In the genomic region with DNA sequence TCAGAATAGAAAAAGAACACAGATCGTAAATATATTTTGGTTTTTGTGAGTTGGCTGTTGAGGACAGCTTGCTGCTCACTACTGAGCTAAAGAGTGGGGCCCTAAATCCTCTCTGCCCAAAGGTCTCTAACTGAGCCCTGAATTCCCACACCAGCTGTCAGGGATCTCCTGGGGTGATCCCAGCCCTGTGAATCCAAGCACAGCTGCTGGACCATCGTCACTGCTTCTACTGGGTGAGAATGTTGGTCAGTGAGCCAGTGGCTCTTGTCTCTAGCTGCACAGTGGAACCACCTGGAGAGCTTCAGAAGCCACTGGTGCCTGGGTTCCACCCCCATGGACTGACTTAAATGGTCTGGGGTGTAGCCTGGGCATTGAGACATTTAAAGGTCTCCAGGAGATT, we compare ENCODE assay signal across 27 cellular contexts. TPM values are rescaled to one million over a fixed set of nuclear protein-coding genes. Genes with fewer than 3 reads are reported as not detected.
A peak's percentile ranks its signal among the peaks of the same experiment; 100 is the strongest.
DNase-seq lines count a peak whose midpoint lies in the region; ATAC-seq, FAIRE-seq and TF ChIP-seq lines count a peak whose summit lies in the region.
"Had no signal": no experiment of that assay in that cellular context is flagged by ENCODE, and none has a peak within 500 bp of the region (broad histone marks: within the 10 kb centered on the region; RNA-seq: fewer than 3 reads in every experiment).

No MANE protein-coding gene starts in this region.

- H3K79me2 ChIP-seq in osteoblast (ENCODE audit: insufficient read depth, low read length) = peaks cover 9% of the 10 kb centered on the region
- no peaks in the 10 kb centered on the region for H3K79me2 ChIP-seq in HepG2 (ENCODE audit: insufficient read depth, low read length)
- H3K79me2 ChIP-seq in OCI-LY7 (ENCODE audit: insufficient read depth, low read depth, low read length) = no peaks in the 10 kb centered on the region

- POLR2A ChIA-PET in MCF 10A (lab: Yijun Ruan, JAX) = interaction anchor here (0.6 to 1.0 kb wide), 3 partner anchors 107 to 935 kb away, joined by 3 to 4 read pairs (median 3); no protein-coding TSS in a partner anchor
- POLR2A ChIA-PET in HepG2 (lab: Yijun Ruan, JAX) = no interaction called here
- POLR2A ChIA-PET in OCI-LY7 (lab: Charles Lee) = interaction anchor here (1.2 kb wide), 1 partner anchor 13 kb away, joined by 3 read pairs; no protein-coding TSS in a partner anchor

- H3K4me1 Mint-ChIP-seq in MCF 10A (ENCODE audit: insufficient read depth, unreplicated experiment) = peaks cover 6% of the 10 kb centered on the region
- H3K4me1 Mint-ChIP-seq: activated naive CD8-positive, alpha-beta T cell treated with anti-CD3 and anti-CD28 coated beads, Interleukin-2, amount 50 U/mL, for 24 hours had no signal

- H3K27ac ChIP-seq in breast epithelium (peak overlapping the region; percentile 35 to 83), heart right ventricle (peak overlapping the region in 8 of 10 donors; percentile 6 to 68 (median 42)), osteoblast (ENCODE audit: low read depth, low read length) (peak overlapping the region; percentile 67), tibial nerve (peak overlapping the region in 3 of 4 donors; percentile 7 to 18 (median 15)), HepG2 (ENCODE audit: extremely low read length, insufficient read depth, low read length) (no peak overlapping the region), OCI-LY7 (ENCODE audit: low read depth, low read length, poor library complexity, severe bottlenecking) (no peak overlapping the region)
- H3K27ac ChIP-seq: spleen had no signal

- no peaks in the 10 kb centered on the region for H3K9me2 ChIP-seq in OCI-LY7 (ENCODE audit: insufficient read depth, low read length)

- TF ChIP-seq EP300 in tibial nerve (IDR thresholded peaks at IDR 0.05) (no peak), HepG2 (IDR thresholded peaks at IDR 0.05; ENCODE audit: low read depth in 2 of 2, low read length in 2 of 2) (no peak), HepG2 (CRISPR knock-in tag; IDR thresholded peaks at IDR 0.05; ENCODE audit: borderline replicate concordance) (no peak)

- peaks cover 33% of the 10 kb centered on the region for H3K36me3 Mint-ChIP-seq in MCF 10A (ENCODE audit: insufficient read depth, unreplicated experiment)

- ATAC-seq in heart right ventricle (peak in 7 of 8 donors; percentile 32 to 59 (median 53)), HepG2 (no peak)
- ATAC-seq: activated naive CD8-positive, alpha-beta T cell treated with anti-CD3 and anti-CD28 coated beads, Interleukin-2, amount 50 U/mL, for 24 hours had no signal

- no peak overlapping the region for H3K4me3 Mint-ChIP-seq in MCF 10A (ENCODE audit: unreplicated experiment)
- H3K4me3 Mint-ChIP-seq: activated naive CD8-positive, alpha-beta T cell treated with anti-CD3 and anti-CD28 coated beads, Interleukin-2, amount 50 U/mL, for 24 hours; dendritic cell treated with granulocyte-macrophage colony-stimulating factor and Interleukin-4, amounts not matched to agents 40 ng/mL and 50 ng/mL, for 4 days; nephron progenitor cell had no signal

- TF ChIP-seq POLR2A in breast epithelium (IDR thresholded peaks at IDR 0.05) (no peak), tibial nerve (IDR thresholded peaks at IDR 0.05) (no peak), HepG2 (IDR thresholded peaks at IDR 0.05; ENCODE audit: insufficient read depth in 1 of 2, low read depth in 2 of 2, low read length in 2 of 2) (no peak)

- TF ChIP-seq CTCF in breast epithelium (IDR thresholded peaks at IDR 0.05) (no peak), MCF 10A (IDR thresholded peaks at IDR 0.05; ENCODE audit: unreplicated experiment) (no peak), heart right ventricle (IDR thresholded peaks at IDR 0.05) (no peak), osteoblast (IDR thresholded peaks at IDR 0.05; ENCODE audit: extremely low read depth, low read depth, low read length) (no peak), tibial nerve (IDR thresholded peaks at IDR 0.05) (no peak), HepG2 (CRISPR knock-in tag; IDR thresholded peaks at IDR 0.05) (no peak), OCI-LY7 (conservative IDR thresholded peaks at IDR 0.05; ENCODE audit: low read length) (no peak)

- intact Hi-C loops in breast epithelium (cut with DNase I; ENCODE audit: low total_unique reads) = loop anchor here (5.0 kb wide), 1 partner anchor 519 kb away; no protein-coding TSS in a partner anchor
- intact Hi-C loops in MCF 10A (cut with micrococcal nuclease) = no loop called here
- intact Hi-C loops in heart right ventricle (cut with DNase I) = loop anchor here in 1 of 10 donors (5.0 kb wide), 1 partner anchor 41 kb away; no protein-coding TSS in a partner anchor
- intact Hi-C loops in HepG2 (cut with micrococcal nuclease; ENCODE audit: unreplicated experiment) = no loop called here
- intact Hi-C loops in OCI-LY7 (cut with micrococcal nuclease; ENCODE audit: unreplicated experiment) = no loop called here

- BruUV-seq in MCF 10A (replicated peaks; lab: Mats Ljungman, UMichigan) (no TSS peak), HepG2 (replicated peaks; lab: Mats Ljungman, UMichigan) (no TSS peak), OCI-LY7 (replicated peaks; lab: Mats Ljungman, UMichigan) (no TSS peak)

- H3K9me3 Mint-ChIP-seq in MCF 10A (ENCODE audit: unreplicated experiment) = no peaks in the 10 kb centered on the region
- H3K9me3 Mint-ChIP-seq: activated naive CD8-positive, alpha-beta T cell treated with anti-CD3 and anti-CD28 coated beads, Interleukin-2, amount 50 U/mL, for 24 hours; dendritic cell treated with granulocyte-macrophage colony-stimulating factor and Interleukin-4, amounts not matched to agents 40 ng/mL and 50 ng/mL, for 4 days; nephron progenitor cell had no signal

- no peak overlapping the region for H3K4me2 ChIP-seq in osteoblast (ENCODE audit: insufficient read depth, low read length)
- no peak overlapping the region for H3K4me2 ChIP-seq in HepG2 (ENCODE audit: low read depth, low read length)
- no peak overlapping the region for H3K4me2 ChIP-seq in OCI-LY7 (ENCODE audit: low read length)

- no peaks in the 10 kb centered on the region for H3K36me3 ChIP-seq in breast epithelium
- H3K36me3 ChIP-seq in heart right ventricle = peaks cover 0 to 57% (median 2%) of the 10 kb centered on the region in 9 donors
- H3K36me3 ChIP-seq in osteoblast (ENCODE audit: insufficient read depth, low read length) = peaks cover 16% of the 10 kb centered on the region
- H3K36me3 ChIP-seq in tibial nerve = peaks cover 0 to 4% (median 0%) of the 10 kb centered on the region in 3 donors
- no peaks in the 10 kb centered on the region for H3K36me3 ChIP-seq in HepG2 (replicated peaks in 1 of 2; ENCODE audit: control insufficient read depth in 1 of 2, insufficient read depth in 2 of 2, low read length in 2 of 2)
- H3K36me3 ChIP-seq in OCI-LY7 (ENCODE audit: insufficient read depth, low read length) = no peaks in the 10 kb centered on the region

- no peak for FAIRE-seq in HepG2 (lab: Jason Lieb, UNC)
- FAIRE-seq: A204.1, endothelial cell of umbilical vein, keratinocyte had no signal

- H3K4me3 ChIP-seq in breast epithelium (no peak overlapping the region), heart right ventricle (no peak overlapping the region), osteoblast (ENCODE audit: insufficient read depth, low read length) (no peak overlapping the region), tibial nerve (no peak overlapping the region), HepG2 (replicated peaks in 1 of 3; ENCODE audit: insufficient read depth in 1 of 3, low read depth in 2 of 3, low read length in 3 of 3) (no peak overlapping the region), OCI-LY7 (ENCODE audit: low read depth, low read length, poor library complexity, severe bottlenecking) (no peak overlapping the region)
- H3K4me3 ChIP-seq: spleen, stomach had no signal

- no peak for DNase-seq in breast epithelium (ENCODE audit: low spot score in 2 of 2)
- no peak for DNase-seq in MCF 10A (ENCODE audit: unreplicated experiment)
- no peak for DNase-seq in heart right ventricle
- no peak for DNase-seq in osteoblast (ENCODE audit: insufficient read length, low spot score, missing footprints)
- DNase-seq in tibial nerve (ENCODE audit: low spot score in 2 of 2) = no peak
- no peak for DNase-seq in DMS114 treated with DMSO at 0.1 percent for 48 hours (lab: John Stamatoyannopoulos, UW; ENCODE audit: unreplicated experiment)
- DNase-seq in HepG2 (ENCODE audit: low spot score) = no peak
- DNase-seq in OCI-LY7 (ENCODE audit: low spot score) = no peak
- DNase-seq: activated CD4-positive, alpha-beta T cell treated with anti-CD3 and anti-CD28 coated beads, Interleukin-2, amount 50 U/mL, for 1 hour; activated CD8-positive, alpha-beta memory T cell treated with anti-CD3 and anti-CD28 coated beads, Interleukin-2, amount 50 U/mL, for 48 hours; activated effector memory CD4-positive, alpha-beta T cell treated with anti-CD3 and anti-CD28 coated beads, Interleukin-2, amount 50 U/mL, for 16 hours; activated naive CD8-positive, alpha-beta T cell treated with anti-CD3 and anti-CD28 coated beads, Interleukin-2, amount 50 U/mL, for 24 hours; BE2C; brain microvascular endothelial cell; NCI-H2107; NCI-H526 treated with DMSO at 0.1 percent for 48 hours; nephron progenitor cell; posterior cingulate gyrus; SHP77 treated with DMSO at 0.1 percent for 48 hours; spleen; stimulated activated CD4-positive, alpha-beta T cell treated with anti-CD3 and anti-CD28 coated beads, Interleukin-4, amount 100 ng/mL, for 24 hours; stomach had no signal

- in situ Hi-C loops in HepG2 (cut with HindIII; ENCODE audit: extremely low pct_ligation_motif_present, low pct_unique_long_range_greater_than_20kb) = no loop called here

- H2AFZ ChIP-seq in osteoblast (ENCODE audit: low read length) = no peak overlapping the region
- no peak overlapping the region for H2AFZ ChIP-seq in HepG2 (ENCODE audit: low read length)
- no peak overlapping the region for H2AFZ ChIP-seq in OCI-LY7 (ENCODE audit: low read length)

- H4K20me1 ChIP-seq in osteoblast (ENCODE audit: insufficient read depth, low read length) (no peaks in the 10 kb centered on the region), HepG2 (ENCODE audit: insufficient read depth, low read length) (no peaks in the 10 kb centered on the region), OCI-LY7 (ENCODE audit: insufficient read depth, low read length) (no peaks in the 10 kb centered on the region)

- CTCF ChIA-PET in MCF 10A (lab: Yijun Ruan, JAX) = interaction anchor here (0.6 to 21.8 kb wide), 11 partner anchors 13 to 515 kb away, joined by 3 to 721 read pairs (median 5); partner anchors contain the start of gene IL12A
- CTCF ChIA-PET in HepG2 (lab: Yijun Ruan, JAX; ENCODE audit: low intra/inter-chr PET ratio, low total read pairs) = no interaction called here
- CTCF ChIA-PET in OCI-LY7 (lab: Charles Lee; ENCODE audit: unreplicated experiment) = no interaction called here

- no peak for TF ChIP-seq RAD21 in HepG2 (CRISPR knock-in tag; IDR thresholded peaks at IDR 0.05)

- no peaks in the 10 kb centered on the region for H3K9me3 ChIP-seq in breast epithelium
- H3K9me3 ChIP-seq in heart right ventricle = no peaks in the 10 kb centered on the region
- no peaks in the 10 kb centered on the region for H3K9me3 ChIP-seq in osteoblast (ENCODE audit: low read depth, low read length)
- H3K9me3 ChIP-seq in tibial nerve = no peaks in the 10 kb centered on the region
- no peaks in the 10 kb centered on the region for H3K9me3 ChIP-seq in HepG2 (ENCODE audit: low read length)
- H3K9me3 ChIP-seq in OCI-LY7 (ENCODE audit: low read length) = no peaks in the 10 kb centered on the region
- H3K9me3 ChIP-seq: BE2C, spleen, stomach had no signal

- H3K27me3 Mint-ChIP-seq in MCF 10A (ENCODE audit: insufficient read depth, unreplicated experiment) = no peaks in the 10 kb centered on the region
- H3K27me3 Mint-ChIP-seq: activated naive CD8-positive, alpha-beta T cell treated with anti-CD3 and anti-CD28 coated beads, Interleukin-2, amount 50 U/mL, for 24 hours; dendritic cell treated with granulocyte-macrophage colony-stimulating factor and Interleukin-4, amounts not matched to agents 40 ng/mL and 50 ng/mL, for 4 days had no signal

- no peak overlapping the region for H3K27ac Mint-ChIP-seq in MCF 10A (ENCODE audit: low read depth, unreplicated experiment)
- H3K27ac Mint-ChIP-seq: activated naive CD8-positive, alpha-beta T cell treated with anti-CD3 and anti-CD28 coated beads, Interleukin-2, amount 50 U/mL, for 24 hours; dendritic cell treated with granulocyte-macrophage colony-stimulating factor and Interleukin-4, amounts not matched to agents 40 ng/mL and 50 ng/mL, for 4 days; nephron progenitor cell had no signal

- H3K9ac ChIP-seq in HepG2 (ENCODE audit: insufficient read depth, low read depth, low read length) = no peak overlapping the region

- no peaks in the 10 kb centered on the region for H3K4me1 ChIP-seq in breast epithelium
- peaks cover 13 to 61% (median 43%) of the 10 kb centered on the region in 9 donors for H3K4me1 ChIP-seq in heart right ventricle
- peaks cover 23% of the 10 kb centered on the region for H3K4me1 ChIP-seq in osteoblast (ENCODE audit: insufficient read depth, low read length)
- peaks cover 0 to 46% (median 4%) of the 10 kb centered on the region in 4 donors for H3K4me1 ChIP-seq in tibial nerve
- H3K4me1 ChIP-seq in HepG2 (ENCODE audit: insufficient read depth, low read length) = no peaks in the 10 kb centered on the region
- no peaks in the 10 kb centered on the region for H3K4me1 ChIP-seq in OCI-LY7 (ENCODE audit: insufficient read depth, low read length, poor library complexity, severe bottlenecking)

- no peaks in the 10 kb centered on the region for H3K27me3 ChIP-seq in breast epithelium
- no peaks in the 10 kb centered on the region for H3K27me3 ChIP-seq in heart right ventricle
- H3K27me3 ChIP-seq in osteoblast (ENCODE audit: insufficient read depth, low read length) = no peaks in the 10 kb centered on the region
- no peaks in the 10 kb centered on the region for H3K27me3 ChIP-seq in tibial nerve
- H3K27me3 ChIP-seq in HepG2 (ENCODE audit: control insufficient read depth in 1 of 2, insufficient read depth in 2 of 2, low read length in 2 of 2) = no peaks in the 10 kb centered on the region
- H3K27me3 ChIP-seq: BE2C, brain microvascular endothelial cell, spleen, stomach had no signal

- 64 to 69% methylated on average over 2 of the region's 2 CpGs for WGBS in heart right ventricle, 2 donors
- 73 to 82% methylated on average over 2 of the region's 2 CpGs for WGBS in tibial nerve, 2 donors
- WGBS in HepG2 (ENCODE audit: low lambda C conversion rate) = 64% methylated on average over 2 of the region's 2 CpGs

RNA-seq across cellular contexts. Expression of gene SCHIP1, which starts 58.5 kb away (rescaled TPM):
- 10 to 100 TPM in 1 of 3 donors, 1 to 10 TPM in 2; 1.6 to 14.2 (median 8.8) TPM for total RNA-seq in breast epithelium
- total RNA-seq in MCF 10A (2022) = 1.2 and 5.9 TPM in 2 replicates
- total RNA-seq in heart right ventricle = 10 to 100 TPM; 35.4 to 66.2 (median 57.9) TPM
- 10 to 100 TPM; 14.8 to 62.5 TPM for polyA plus RNA-seq in heart right ventricle
- 1.8 and 2.4 TPM in 2 replicates for total RNA-seq in osteoblast
- 10 to 100 TPM; 12.6 to 36.0 (median 27.5) TPM for total RNA-seq in tibial nerve
- total RNA-seq in HepG2 (2016; rRNA removed; fragmentation: Illumina TruSeq; extraction: Trizol) = 0.07 TPM in 1 of 2 replicates, not detected in the other
- 0.09 TPM in 1 of 2 replicates, not detected in the other for total RNA-seq in HepG2 (2016; cell fraction: cytosol; rRNA removed; fragmentation: Illumina TruSeq; extraction: Trizol; ENCODE audit: low read depth)
- 0.13 TPM in 1 of 2 replicates, not detected in the other for total RNA-seq in HepG2 (2016; cell fraction: insoluble cytoplasmic fraction; rRNA removed; fragmentation: Illumina TruSeq; extraction: Trizol)
- 0.03 TPM in 1 of 2 replicates, not detected in the other for total RNA-seq in HepG2 (2016; cell fraction: membrane; rRNA removed; fragmentation: Illumina TruSeq; extraction: Trizol)
- total RNA-seq in HepG2 (2016; cell fraction: nucleus; rRNA removed; fragmentation: Illumina TruSeq; extraction: Trizol) = 0.12 and 2.0 TPM in 2 replicates
- not detected in 2 replicates for polyA plus RNA-seq in HepG2 (2011; rRNA removed)
- polyA plus RNA-seq in HepG2 (2011; cell fraction: cytosol; rRNA removed) = not detected in 2 replicates
- 0.08 and 0.28 TPM in 2 replicates for polyA plus RNA-seq in HepG2 (2011; cell fraction: nucleus; rRNA removed)
- not detected in 2 replicates for polyA plus RNA-seq in HepG2 (2012)
- polyA plus RNA-seq in HepG2 (2016; cell fraction: cytosol; fragmentation: Illumina TruSeq; extraction: Trizol; ENCODE audit: low read depth) = not detected in 2 replicates
- polyA plus RNA-seq in HepG2 (2016; cell fraction: insoluble cytoplasmic fraction; fragmentation: Illumina TruSeq; extraction: Trizol; ENCODE audit: low read depth) = 0.19 TPM in 1 of 2 replicates, not detected in the other
- not detected in 2 replicates for polyA plus RNA-seq in HepG2 (2016; cell fraction: membrane; fragmentation: Illumina TruSeq; extraction: Trizol; ENCODE audit: low read depth)
- 0.18 and 0.56 TPM in 2 replicates for polyA plus RNA-seq in HepG2 (2016; cell fraction: nucleus; fragmentation: Illumina TruSeq; extraction: Trizol; ENCODE audit: insufficient read depth, low read depth)
- polyA minus RNA-seq in HepG2 (2011; rRNA and poly(A)+ RNA removed; ENCODE audit: low replicate concordance) = 5.2 TPM in 1 of 2 replicates, not detected in the other
- polyA minus RNA-seq in HepG2 (2011; cell fraction: cytosol; rRNA and poly(A)+ RNA removed) = not detected in 2 replicates
- 0.13 and 0.25 TPM in 2 replicates for polyA minus RNA-seq in HepG2 (2011; cell fraction: nucleus; rRNA and poly(A)+ RNA removed)
- not detected in 2 replicates for total RNA-seq in OCI-LY7 (2014; rRNA removed; shearing (Covaris generic))
- not detected in 2 replicates for total RNA-seq in OCI-LY7 (2022)
- total RNA-seq: T-helper 1 cell treated with Interleukin-12 subunit alpha and Interleukin-12 subunit beta and Interleukin-4 antibody, amounts not matched to agents 30 ng/mL and 1 ng/mL, for 36 hours had no signal

Comparison
In these comparisons a context has a peak if more than half of its experiments do, and no peak if none do; other contexts are left out.
1. H3K27ac ChIP-seq: peak in breast epithelium (2 of 2), heart right ventricle (8 of 10), osteoblast (single experiment) and tibial nerve (3 of 4); none in HepG2 (single experiment) and OCI-LY7 (single experiment).